ENCODE assay signal across 17 cellular contexts in the genomic region with DNA sequence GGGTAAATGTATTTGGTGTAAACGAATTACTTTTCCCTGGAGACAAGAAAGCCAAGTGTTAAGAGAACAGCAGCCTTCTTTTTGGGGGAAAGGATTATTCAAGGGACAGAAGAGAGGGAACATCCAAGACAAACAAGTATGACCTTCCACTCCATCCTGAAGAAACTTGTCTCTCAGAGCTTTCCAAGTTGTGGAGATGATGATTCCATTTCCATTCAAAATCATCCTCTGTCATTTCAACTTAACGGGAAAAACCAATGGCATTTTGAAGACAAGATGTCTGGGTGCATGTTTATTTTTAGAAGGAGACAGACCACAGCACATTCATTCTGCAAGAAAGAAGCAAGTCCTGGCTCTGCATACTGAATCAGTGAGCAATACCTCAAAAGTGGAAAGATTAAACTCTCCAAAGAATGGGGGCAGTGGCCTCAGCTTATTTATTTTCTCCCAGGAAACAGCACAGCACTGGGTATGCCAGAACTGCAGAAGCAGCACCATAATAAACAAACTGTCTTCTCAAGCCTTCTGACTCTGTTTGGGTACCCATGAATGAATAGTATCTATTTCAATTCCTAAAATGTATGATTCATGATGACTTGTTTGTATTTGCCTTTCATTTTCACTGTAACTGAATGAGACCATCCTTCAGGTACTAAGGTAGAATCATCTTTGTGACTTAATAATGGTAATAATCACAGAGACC.
A peak's percentile ranks its signal among the peaks of the same experiment; 100 is the strongest.
DNase-seq lines count a peak whose midpoint lies in the region; ATAC-seq, FAIRE-seq and TF ChIP-seq lines count a peak whose summit lies in the region.
"Had no signal": no experiment of that assay in that cellular context is flagged by ENCODE, and none has a peak within 500 bp of the region (broad histone marks: within the 10 kb centered on the region; RNA-seq: fewer than 3 reads in every experiment).

No MANE protein-coding gene starts in this region.

- no peak overlapping the region for H3K4me3 ChIP-seq in left ventricle myocardium inferior
- no peak overlapping the region for H3K4me3 ChIP-seq in right cardiac atrium (ENCODE audit: low read length)
- H3K4me3 ChIP-seq in astrocyte (ENCODE audit: insufficient read depth, low read depth, low read length) = no peak overlapping the region
- no peak overlapping the region for H3K4me3 ChIP-seq in testis
- H3K4me3 ChIP-seq: ascending aorta, upper lobe of right lung had no signal

- 48% methylated on average over 2 of the region's 2 CpGs for WGBS in right cardiac atrium
- WGBS in testis, 2 donors = 47 to 64% methylated on average over 2 of the region's 2 CpGs

- H3K27me3 ChIP-seq in left ventricle myocardium inferior (ENCODE audit: low read depth) (no peaks in the 10 kb centered on the region), right cardiac atrium (ENCODE audit: control insufficient read depth, insufficient read depth) (no peaks in the 10 kb centered on the region), astrocyte (ENCODE audit: insufficient read depth, low read length) (no peaks in the 10 kb centered on the region), testis (no peaks in the 10 kb centered on the region)
- H3K27me3 ChIP-seq: ascending aorta, upper lobe of right lung had no signal

- H3K27me3 Mint-ChIP-seq in astrocyte (ENCODE audit: low read depth, unreplicated experiment) = no peaks in the 10 kb centered on the region
- H3K27me3 Mint-ChIP-seq: activated B cell treated with CpG ODN at 0.5 μM for 24 hours had no signal

- H3K79me2 ChIP-seq in astrocyte (ENCODE audit: insufficient read depth, low read length) = no peaks in the 10 kb centered on the region

- peak overlapping the region; percentile 21 for H3K9ac ChIP-seq in astrocyte (ENCODE audit: low read length)

- peak; percentile 92 for FAIRE-seq in astrocyte (lab: Jason Lieb, UNC)
- FAIRE-seq: HTR-8/SVneo had no signal

- no peak for DNase-seq in left ventricle myocardium inferior
- no peak for DNase-seq in right cardiac atrium
- peak; percentile 95 for DNase-seq in astrocyte (ENCODE audit: low read depth)
- peak; percentile 53 for DNase-seq in hepatic stellate cell (ENCODE audit: low spot score)
- DNase-seq in testis = peak; percentile 20
- DNase-seq in NCI-H1105 treated with DMSO at 0.1 percent for 48 hours (lab: John Stamatoyannopoulos, UW) = no peak
- no peak for DNase-seq in amygdala (lab: John Stamatoyannopoulos, UW)
- DNase-seq: ACHN, activated B cell treated with CpG ODN at 0.5 μM for 24 hours, DMS79 treated with DMSO at 0.1 percent for 48 hours, NCI-H146, NCI-H774, upper lobe of right lung had no signal

- TF ChIP-seq CTCF in left ventricle myocardium inferior (IDR thresholded peaks at IDR 0.05; ENCODE audit: borderline replicate concordance) (no peak), astrocyte (IDR thresholded peaks at IDR 0.05; ENCODE audit: insufficient read depth, low read depth, low read length) (no peak), testis (IDR thresholded peaks at IDR 0.05) (no peak)

- H3K27ac ChIP-seq in left ventricle myocardium inferior (replicated peaks) (peak overlapping the region; percentile 32), right cardiac atrium (ENCODE audit: low read length) (no peak overlapping the region), astrocyte (ENCODE audit: low read depth, low read length) (peak overlapping the region; percentile 57), testis (no peak overlapping the region)
- H3K27ac ChIP-seq: upper lobe of right lung had no signal

- H3K36me3 Mint-ChIP-seq in astrocyte (ENCODE audit: low read depth, unreplicated experiment) = peaks cover 2% of the 10 kb centered on the region

- intact Hi-C loops in left ventricle myocardium inferior (cut with micrococcal nuclease) (no loop called here), right cardiac atrium (cut with DNase I) (no loop called here), testis (cut with DNase I; ENCODE audit: low total_unique reads) (no loop called here)

- no peak for ATAC-seq in right cardiac atrium
- no peak for ATAC-seq in GM19351 (IDR thresholded peaks at IDR 0.05; ENCODE audit: unreplicated experiment)
- ATAC-seq: HCT116, upper lobe of right lung had no signal

- TF ChIP-seq POLR2A in testis (IDR thresholded peaks at IDR 0.05) = no peak

- H3K4me1 ChIP-seq in left ventricle myocardium inferior = no peaks in the 10 kb centered on the region
- H3K4me1 ChIP-seq in right cardiac atrium (ENCODE audit: control insufficient read depth, insufficient read depth, low read length) = no peaks in the 10 kb centered on the region
- peaks cover 34% of the 10 kb centered on the region for H3K4me1 ChIP-seq in astrocyte (ENCODE audit: insufficient read depth, low read length)
- no peaks in the 10 kb centered on the region for H3K4me1 ChIP-seq in testis
- H3K4me1 ChIP-seq: upper lobe of right lung had no signal

- peak overlapping the region; percentile 97 for H3K27ac Mint-ChIP-seq in astrocyte (ENCODE audit: unreplicated experiment)
- H3K27ac Mint-ChIP-seq: activated B cell treated with CpG ODN at 0.5 μM for 24 hours had no signal

- H3K9me3 Mint-ChIP-seq in astrocyte (ENCODE audit: unreplicated experiment) = peaks cover 4% of the 10 kb centered on the region
- H3K9me3 Mint-ChIP-seq: activated B cell treated with CpG ODN at 0.5 μM for 24 hours had no signal

- H3K36me3 ChIP-seq in left ventricle myocardium inferior (no peaks in the 10 kb centered on the region), astrocyte (ENCODE audit: insufficient read depth, low read length) (no peaks in the 10 kb centered on the region), testis (ENCODE audit: low read depth, missing control alignments) (no peaks in the 10 kb centered on the region)
- H3K36me3 ChIP-seq: ascending aorta, upper lobe of right lung had no signal

- H3K9me3 ChIP-seq in left ventricle myocardium inferior (replicated peaks) = peaks cover 3% of the 10 kb centered on the region
- no peaks in the 10 kb centered on the region for H3K9me3 ChIP-seq in right cardiac atrium (ENCODE audit: control insufficient read depth, low read length)
- no peaks in the 10 kb centered on the region for H3K9me3 ChIP-seq in astrocyte (ENCODE audit: insufficient read depth, low read depth, low read length)
- no peaks in the 10 kb centered on the region for H3K9me3 ChIP-seq in testis
- H3K9me3 ChIP-seq: upper lobe of right lung had no signal

- peak overlapping the region; percentile 30 for H3K4me3 Mint-ChIP-seq in astrocyte (ENCODE audit: unreplicated experiment)
- H3K4me3 Mint-ChIP-seq: activated B cell treated with CpG ODN at 0.5 μM for 24 hours had no signal

- H3K4me1 Mint-ChIP-seq in astrocyte (ENCODE audit: low read depth, unreplicated experiment) = peaks cover 41% of the 10 kb centered on the region
- H3K4me1 Mint-ChIP-seq: activated B cell treated with CpG ODN at 0.5 μM for 24 hours had no signal

- no peak overlapping the region for H2AFZ ChIP-seq in astrocyte (ENCODE audit: low read depth, low read length)

- no peaks in the 10 kb centered on the region for H4K20me1 ChIP-seq in astrocyte (ENCODE audit: insufficient read depth, low read length)

- H3K4me2 ChIP-seq in astrocyte (ENCODE audit: low read length) = peak overlapping the region; percentile 60

Comparison
In these comparisons a context has a peak if more than half of its experiments do, and no peak if none do; other contexts are left out.
1. H3K27ac ChIP-seq: peak in left ventricle myocardium inferior (single experiment) and astrocyte (single experiment); none in right cardiac atrium (single experiment) and testis (0 of 2).
2. DNase-seq: peak in astrocyte (single experiment), hepatic stellate cell (single experiment) and testis (single experiment); none in left ventricle myocardium inferior (single experiment), right cardiac atrium (0 of 3), NCI-H1105 treated with DMSO at 0.1 percent for 48 hours (single experiment) and amygdala (0 of 56).